ENCODE assay signal across 15 cellular contexts in genomic region chr1:98422821-98423220, GRCh38.
"Had no signal": no experiment of that assay in that cellular context is flagged by ENCODE, and none has a peak within 500 bp of the region (broad histone marks: within the 10 kb centered on the region; RNA-seq: fewer than 3 reads in every experiment).

No MANE protein-coding gene starts in this region.

- H3K4me3 ChIP-seq: hepatocyte, left ventricle myocardium inferior, mucosa of descending colon, thyroid gland had no signal

- H3K79me2 ChIP-seq: hepatocyte, parathyroid adenoma had no signal

- DNase-seq: activated CD4-positive, alpha-beta T cell treated with anti-CD3 and anti-CD28 coated beads, Interleukin-2, amount 50 U/mL, for 1 hour; activated CD4-positive, CD25-positive, alpha-beta regulatory T cell; activated naive CD8-positive, alpha-beta T cell treated with anti-CD3 and anti-CD28 coated beads for 36 hours; amygdala; dermis blood vessel endothelial cell; left ventricle myocardium inferior; mucosa of descending colon; natural killer cell; stimulated activated CD4-positive, alpha-beta T cell treated with anti-CD3 and anti-CD28 coated beads, Interleukin-2, amount 100 ng/mL, for 48 hours; thyroid gland had no signal

- ATAC-seq: mucosa of descending colon, natural killer cell had no signal

- H3K4me1 ChIP-seq: left ventricle myocardium inferior, parathyroid adenoma, thyroid gland had no signal

- H3K36me3 ChIP-seq: left ventricle myocardium inferior, neutrophil, thyroid gland had no signal

- H3K27me3 ChIP-seq: hepatocyte, neutrophil, thyroid gland had no signal

- FAIRE-seq: bronchial epithelial cell, urothelium cell line had no signal

- H3K27ac ChIP-seq: hepatocyte, left ventricle myocardium inferior, neutrophil, parathyroid adenoma, thyroid gland had no signal

- H3K9me3 ChIP-seq: left ventricle myocardium inferior, mucosa of descending colon, neutrophil, thyroid gland had no signal

- H3K9ac ChIP-seq: parathyroid adenoma had no signal

- H2AFZ ChIP-seq: hepatocyte, parathyroid adenoma had no signal

- H3K4me2 ChIP-seq: hepatocyte had no signal
